ENCODE assay signal across 8 cellular contexts in the genomic region with DNA sequence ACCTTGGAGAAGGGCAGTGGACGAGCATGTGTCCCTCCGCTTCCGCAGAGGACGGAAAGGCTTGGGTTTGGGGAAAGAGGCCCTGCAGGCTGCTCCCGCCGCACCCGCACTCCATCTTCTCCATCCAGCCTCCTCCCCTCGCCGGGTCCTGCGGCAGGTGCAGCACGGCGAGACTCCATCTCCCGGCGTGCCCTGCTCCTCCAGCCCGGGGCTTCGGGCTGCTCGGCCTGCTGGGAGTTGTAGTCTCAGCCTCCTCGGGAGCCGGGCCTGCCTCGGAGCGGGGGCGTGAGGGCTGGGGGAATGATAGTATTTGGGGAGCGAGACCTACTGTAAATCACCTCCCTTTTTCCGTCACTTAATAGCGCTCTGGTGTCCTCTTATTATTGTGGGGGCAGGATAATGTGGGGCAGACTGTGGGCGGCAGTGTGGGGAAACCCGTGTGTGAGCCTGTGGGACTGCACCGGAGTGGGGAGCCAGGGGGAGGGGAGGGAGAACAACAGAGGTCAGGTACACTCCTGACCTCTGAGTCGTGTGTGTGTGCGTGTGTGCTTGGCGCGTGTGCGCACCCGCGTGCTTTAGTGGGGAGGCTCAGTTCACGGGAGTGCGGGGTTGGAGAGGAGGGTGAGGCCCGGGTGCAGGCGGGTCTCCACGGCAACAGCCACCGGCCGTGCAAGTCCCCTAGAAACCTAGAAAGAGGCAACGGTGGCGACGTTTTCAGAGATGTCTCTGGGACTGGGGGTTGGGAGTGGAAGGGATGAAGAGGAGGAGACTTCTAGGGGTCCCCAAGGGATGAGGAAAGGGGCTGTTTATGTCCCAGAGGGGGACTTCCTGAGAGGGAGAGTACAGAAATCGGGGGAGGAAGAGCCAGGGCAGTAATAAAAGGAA. TPM values are rescaled to one million over a fixed set of nuclear protein-coding genes. Genes with fewer than 3 reads are reported as not detected.
A peak's percentile ranks its signal among the peaks of the same experiment; 100 is the strongest.
DNase-seq lines count a peak whose midpoint lies in the region; ATAC-seq, FAIRE-seq and TF ChIP-seq lines count a peak whose summit lies in the region.

No MANE protein-coding gene starts in this region.

- peak; percentile 77 for ATAC-seq in HG03439 (IDR thresholded peaks at IDR 0.05; ENCODE audit: unreplicated experiment)
- ATAC-seq in activated CD8-positive, alpha-beta memory T cell treated with anti-CD3 and anti-CD28 coated beads, Interleukin-2, amount 10 ng/mL, durations not matched to agents 7 days and 5 days = peak; percentile 99

- peak; percentile 85 for FAIRE-seq in GM19239 (lab: Jason Lieb, UNC)

- DNase-seq in AG10803 (ENCODE audit: low read depth) (no peak), GM19239 (ENCODE audit: insufficient read length, low spot score) (peak; percentile 100), NCI-H774 (lab: John Stamatoyannopoulos, UW) (peak; percentile 91)
- DNase-seq in activated CD8-positive, alpha-beta memory T cell treated with anti-CD3 and anti-CD28 coated beads, Interleukin-2, amount 10 ng/mL, durations not matched to agents 7 days and 5 days = peak; percentile 91
- peak; percentile 62 for DNase-seq in stimulated activated CD8-positive, alpha-beta memory T cell treated with anti-CD3 and anti-CD28 coated beads, Interleukin-15, amount 100 ng/mL, for 1 hour (ENCODE audit: low read depth)

- no peaks in the 10 kb centered on the region for H3K36me3 Mint-ChIP-seq in activated CD8-positive, alpha-beta memory T cell treated with anti-CD3 and anti-CD28 coated beads, Interleukin-2, amount 10 ng/mL, durations not matched to agents 7 days and 5 days

- H3K27ac Mint-ChIP-seq in activated CD8-positive, alpha-beta memory T cell treated with anti-CD3 and anti-CD28 coated beads, Interleukin-2, amount 10 ng/mL, durations not matched to agents 7 days and 5 days = peak overlapping the region; percentile 66

- H3K9ac ChIP-seq in endocrine pancreas (ENCODE audit: control insufficient read depth, insufficient read depth, low read length) = peak overlapping the region; percentile 76

- 5 to 10% methylated on average over 27 to 28 of the region's 46 CpGs for WGBS in mesodermal cell (ENCODE audit: insufficient coverage in 2 of 2), 2 experiments

- H3K9me3 ChIP-seq in endocrine pancreas (ENCODE audit: control insufficient read depth, low read length) (no peaks in the 10 kb centered on the region), mesodermal cell (ENCODE audit: control insufficient read depth, low read length) (no peaks in the 10 kb centered on the region)

- H3K4me1 Mint-ChIP-seq in activated CD8-positive, alpha-beta memory T cell treated with anti-CD3 and anti-CD28 coated beads, Interleukin-2, amount 10 ng/mL, durations not matched to agents 7 days and 5 days = peaks cover 25% of the 10 kb centered on the region

- peak overlapping the region; percentile 74 for H3K4me3 Mint-ChIP-seq in activated CD8-positive, alpha-beta memory T cell treated with anti-CD3 and anti-CD28 coated beads, Interleukin-2, amount 10 ng/mL, durations not matched to agents 7 days and 5 days

- no peaks in the 10 kb centered on the region for H3K27me3 ChIP-seq in endocrine pancreas (ENCODE audit: control insufficient read depth, insufficient read depth, low read length)

- H3K4me1 ChIP-seq in endocrine pancreas (ENCODE audit: control insufficient read depth, insufficient read depth, low read length) (no peaks in the 10 kb centered on the region), mesodermal cell (ENCODE audit: control insufficient read depth, insufficient read depth, low read length, poor library complexity, severe bottlenecking) (no peaks in the 10 kb centered on the region)

- H3K27ac ChIP-seq in mesodermal cell (ENCODE audit: low read depth, low read length, severe bottlenecking) = no peak overlapping the region

- no peak for TF ChIP-seq CTCF in AG10803 (conservative IDR thresholded peaks at IDR 0.05; ENCODE audit: low read length)

- H3K4me3 ChIP-seq in AG10803 (ENCODE audit: low read length) (peak overlapping the region; percentile 49), endocrine pancreas (ENCODE audit: control insufficient read depth, insufficient read depth, low read length) (peak overlapping the region; percentile 15), mesodermal cell (ENCODE audit: extremely low read depth, insufficient read depth, low read length, poor library complexity, severe bottlenecking) (peak overlapping the region; percentile 40)

- no peaks in the 10 kb centered on the region for H3K9me3 Mint-ChIP-seq in activated CD8-positive, alpha-beta memory T cell treated with anti-CD3 and anti-CD28 coated beads, Interleukin-2, amount 10 ng/mL, durations not matched to agents 7 days and 5 days (ENCODE audit: low read depth)

- H3K27me3 Mint-ChIP-seq in activated CD8-positive, alpha-beta memory T cell treated with anti-CD3 and anti-CD28 coated beads, Interleukin-2, amount 10 ng/mL, durations not matched to agents 7 days and 5 days = peaks cover 20% of the 10 kb centered on the region

- CTCF ChIA-PET in activated CD8-positive, alpha-beta memory T cell treated with anti-CD3 and anti-CD28 coated beads, Interleukin-2, amount 10 ng/mL, durations not matched to agents 7 days and 5 days (lab: Charles Lee) = interaction anchor here (1.0 to 4.6 kb wide), 3 partner anchors 11 to 259 kb away, joined by 4 to 27 read pairs (median 5); a partner anchor contains a TSS

- H3K36me3 ChIP-seq in endocrine pancreas (ENCODE audit: control insufficient read depth, insufficient read depth, low read length) (peaks cover 2% of the 10 kb centered on the region), mesodermal cell (ENCODE audit: control insufficient read depth, insufficient read depth, low read length) (no peaks in the 10 kb centered on the region)

RNA-seq across cellular contexts. Expression of a gene that starts 4.1 kb away (rescaled TPM):
- under 1 TPM; 0.20 to 0.80 TPM for total RNA-seq in activated CD8-positive, alpha-beta memory T cell treated with anti-CD3 and anti-CD28 coated beads, Interleukin-2, amount 10 ng/mL, durations not matched to agents 7 days and 5 days
- polyA plus RNA-seq in mesodermal cell (2013, experiment 1 of 2) = 0.18 TPM
- polyA plus RNA-seq in mesodermal cell (2013, experiment 2 of 2) = 0.20 TPM

RNA-seq across cellular contexts. Expression of a gene that starts 18.1 kb away (rescaled TPM):
- 10 to 100 TPM; 54.0 to 60.0 TPM for total RNA-seq in activated CD8-positive, alpha-beta memory T cell treated with anti-CD3 and anti-CD28 coated beads, Interleukin-2, amount 10 ng/mL, durations not matched to agents 7 days and 5 days
- 46.1 TPM for polyA plus RNA-seq in mesodermal cell (2013, experiment 1 of 2)
- 38.3 TPM for polyA plus RNA-seq in mesodermal cell (2013, experiment 2 of 2)

RNA-seq across cellular contexts. Expression of a gene that starts 50.7 kb away (rescaled TPM):
- total RNA-seq in activated CD8-positive, alpha-beta memory T cell treated with anti-CD3 and anti-CD28 coated beads, Interleukin-2, amount 10 ng/mL, durations not matched to agents 7 days and 5 days = not detected
- polyA plus RNA-seq in mesodermal cell (2013, experiment 1 of 2) = not detected
- polyA plus RNA-seq in mesodermal cell (2013, experiment 2 of 2) = not detected
